In genomic region chr15:94421711-94422110, GRCh38 we compare ENCODE assay signal across 28 cellular contexts.
DNase-seq lines count a peak whose midpoint lies in the region; ATAC-seq and TF ChIP-seq lines count a peak whose summit lies in the region.
"Had no signal": no experiment of that assay in that cellular context is flagged by ENCODE, and none has a peak within 500 bp of the region (broad histone marks: within the 10 kb centered on the region; RNA-seq: fewer than 3 reads in every experiment).

No MANE protein-coding gene starts in this region.

- H3K27me3 Mint-ChIP-seq in activated T-helper 1 cell treated with anti-CD3 and anti-CD28 coated beads, Interleukin-12 subunit alpha, Interleukin-12 subunit beta, Interleukin-2, Interleukin-4 antibody, amounts not matched to agents 30 ng/mL and 10 ng/mL and 1 ng/mL, durations not matched to agents 14 hours and 24 hours and 36 hours (ENCODE audit: insufficient read depth): no peaks in the 10 kb centered on the region
- H3K27me3 Mint-ChIP-seq in GM23338 (ENCODE audit: insufficient read depth, low read depth, poor library complexity): peaks cover 2% of the 10 kb centered on the region
- H3K27me3 Mint-ChIP-seq: CD4-positive, CD25-positive, alpha-beta regulatory T cell; IgD-negative memory B cell had no signal

- H3K4me3 ChIP-seq in AG10803 (ENCODE audit: low read length): no peak overlapping the region
- no peak overlapping the region for H3K4me3 ChIP-seq in mesendoderm (ENCODE audit: low read length)
- H3K4me3 ChIP-seq in GM23338: no peak overlapping the region
- H3K4me3 ChIP-seq: SK-N-MC had no signal

- no peak overlapping the region for H4K8ac ChIP-seq in mesendoderm (ENCODE audit: low read depth, low read length)

- H3K36me3 ChIP-seq in mesendoderm (ENCODE audit: control insufficient read depth, insufficient read depth, low read length) (no peaks in the 10 kb centered on the region), GM23338 (ENCODE audit: insufficient read depth) (no peaks in the 10 kb centered on the region; the same call in 1 of the 2 replicates)

- H3K79me1 ChIP-seq in mesendoderm (ENCODE audit: low read length): no peaks in the 10 kb centered on the region

- TF ChIP-seq CTCF in AG10803 (conservative IDR thresholded peaks at IDR 0.05; ENCODE audit: low read length) (no peak), GM23338 (conservative IDR thresholded peaks at IDR 0.05; ENCODE audit: low read depth in 2 of 2) (no peak)

- H3F3A ChIP-seq in GM23338 (replicated peaks; ENCODE audit: low read depth): no peaks in the 10 kb centered on the region

- H3K4me2 ChIP-seq in mesendoderm (ENCODE audit: low read length) (no peak overlapping the region), GM23338 (no peak overlapping the region)
- H3K4me2 ChIP-seq: KMS-11 had no signal

- peak overlapping the region; percentile 4 for H3K27ac Mint-ChIP-seq in activated T-helper 1 cell treated with anti-CD3 and anti-CD28 coated beads, Interleukin-12 subunit alpha, Interleukin-12 subunit beta, Interleukin-2, Interleukin-4 antibody, amounts not matched to agents 30 ng/mL and 10 ng/mL and 1 ng/mL, durations not matched to agents 14 hours and 24 hours and 36 hours
- H3K27ac Mint-ChIP-seq in GM23338: no peak overlapping the region
- H3K27ac Mint-ChIP-seq: CD4-positive, CD25-positive, alpha-beta regulatory T cell; IgD-negative memory B cell had no signal

- no peak overlapping the region for H2AK5ac ChIP-seq in mesendoderm (ENCODE audit: low read length)

- H3K4ac ChIP-seq in mesendoderm (ENCODE audit: low read depth, low read length): no peak overlapping the region

- H3K36me3 Mint-ChIP-seq in activated T-helper 1 cell treated with anti-CD3 and anti-CD28 coated beads, Interleukin-12 subunit alpha, Interleukin-12 subunit beta, Interleukin-2, Interleukin-4 antibody, amounts not matched to agents 30 ng/mL and 10 ng/mL and 1 ng/mL, durations not matched to agents 14 hours and 24 hours and 36 hours (ENCODE audit: low read depth): peaks cover 37% of the 10 kb centered on the region
- H3K36me3 Mint-ChIP-seq in GM23338 (ENCODE audit: low read depth): no peaks in the 10 kb centered on the region
- H3K36me3 Mint-ChIP-seq: CD4-positive, CD25-positive, alpha-beta regulatory T cell had no signal

- H3K27me3 ChIP-seq in mesendoderm (ENCODE audit: insufficient read depth, low read length, poor library complexity) (no peaks in the 10 kb centered on the region), GM23338 (ENCODE audit: insufficient read depth) (no peaks in the 10 kb centered on the region)

- intact Hi-C loops in activated T-helper 1 cell treated with anti-CD3 and anti-CD28 coated beads, Interleukin-12 subunit alpha, Interleukin-12 subunit beta, Interleukin-2, Interleukin-4 antibody, amounts not matched to agents 30 ng/mL and 10 ng/mL and 1 ng/mL, durations not matched to agents 14 hours and 24 hours and 36 hours (cut with micrococcal nuclease): no loop called here

- no CpG with 5 or more reads among the region's 1 CpG for WGBS in mesendoderm (ENCODE audit: extremely low coverage, insufficient coverage, low lambda C conversion rate)

- peaks cover 4% of the 10 kb centered on the region for H3K9me3 Mint-ChIP-seq in activated T-helper 1 cell treated with anti-CD3 and anti-CD28 coated beads, Interleukin-12 subunit alpha, Interleukin-12 subunit beta, Interleukin-2, Interleukin-4 antibody, amounts not matched to agents 30 ng/mL and 10 ng/mL and 1 ng/mL, durations not matched to agents 14 hours and 24 hours and 36 hours
- no peaks in the 10 kb centered on the region; the same call in 2 of the 3 replicates for H3K9me3 Mint-ChIP-seq in GM23338
- H3K9me3 Mint-ChIP-seq: IgD-negative memory B cell had no signal

- ATAC-seq in GM23338: no peak
- ATAC-seq in GM19351 (IDR thresholded peaks at IDR 0.05; ENCODE audit: unreplicated experiment): no peak
- ATAC-seq: HCT116 had no signal

- DNase-seq in AG10803 (ENCODE audit: low read depth) (peak; percentile 2), fibroblast of peridontal ligament (ENCODE audit: extremely low read depth) (peak; percentile 20), mesendoderm (peak; percentile 54), SHP77 treated with DMSO at 0.1 percent for 48 hours (lab: John Stamatoyannopoulos, UW) (no peak), GM23338 (ENCODE audit: low spot score) (no peak), GM03348 (ENCODE audit: low spot score) (no peak)
- DNase-seq in activated T-helper 1 cell treated with anti-CD3 and anti-CD28 coated beads, Interleukin-12 subunit alpha, Interleukin-12 subunit beta, Interleukin-2, Interleukin-4 antibody, amounts not matched to agents 30 ng/mL and 10 ng/mL and 1 ng/mL, durations not matched to agents 14 hours and 24 hours and 36 hours (ENCODE audit: low spot score): no peak
- DNase-seq: 8988T; ACHN; CD4-positive, CD25-positive, alpha-beta regulatory T cell; DMS153; DND-41; GOT3; NCI-H1048; NCI-H1417; NCI-H1694; NCI-H2081; NCI-H2227 treated with DMSO at 0.1 percent for 48 hours; NCI-H510A; NCI-H69; SHP77 had no signal

- no peaks in the 10 kb centered on the region for H4K20me1 ChIP-seq in GM23338 (replicated peaks; ENCODE audit: insufficient read depth)

- no peak overlapping the region for H3K56ac ChIP-seq in mesendoderm (ENCODE audit: low read length)

- no peak overlapping the region for H2BK120ac ChIP-seq in mesendoderm (ENCODE audit: low read depth, low read length)

- no peak overlapping the region for H2BK5ac ChIP-seq in mesendoderm (ENCODE audit: low read length)

- no peaks in the 10 kb centered on the region for H3K4me1 ChIP-seq in mesendoderm (ENCODE audit: control insufficient read depth, low read depth, low read length)
- no peaks in the 10 kb centered on the region for H3K4me1 ChIP-seq in GM23338 (ENCODE audit: insufficient read depth)

- H2BK15ac ChIP-seq in mesendoderm (replicated peaks; ENCODE audit: low read depth): no peak overlapping the region

- no peaks in the 10 kb centered on the region for H3K79me2 ChIP-seq in mesendoderm (ENCODE audit: control insufficient read depth, insufficient read depth, low read length)
- no peaks in the 10 kb centered on the region for H3K79me2 ChIP-seq in GM23338 (replicated peaks; ENCODE audit: insufficient read depth)

- H3K9me2 ChIP-seq in GM23338 (ENCODE audit: insufficient read depth): peaks cover 4% of the 10 kb centered on the region

- no peak overlapping the region for H4K5ac ChIP-seq in mesendoderm (ENCODE audit: low read length)

- H3K27ac ChIP-seq in mesendoderm (ENCODE audit: low read depth, low read length) (no peak overlapping the region), GM23338 (ENCODE audit: low read depth) (no peak overlapping the region)
- H3K27ac ChIP-seq: HL-60, KMS-11, RWPE1, SK-N-MC had no signal

- no peak overlapping the region for H3K4me3 Mint-ChIP-seq in activated T-helper 1 cell treated with anti-CD3 and anti-CD28 coated beads, Interleukin-12 subunit alpha, Interleukin-12 subunit beta, Interleukin-2, Interleukin-4 antibody, amounts not matched to agents 30 ng/mL and 10 ng/mL and 1 ng/mL, durations not matched to agents 14 hours and 24 hours and 36 hours
- no peak overlapping the region for H3K4me3 Mint-ChIP-seq in GM23338
- H3K4me3 Mint-ChIP-seq: CD4-positive, CD25-positive, alpha-beta regulatory T cell had no signal

- H3K23ac ChIP-seq in mesendoderm (ENCODE audit: low read length): no peak overlapping the region

- H3K18ac ChIP-seq in mesendoderm (ENCODE audit: low read length): no peak overlapping the region

- H2AFZ ChIP-seq in GM23338: no peak overlapping the region

- H3K9ac ChIP-seq in mesendoderm (ENCODE audit: low read length): no peak overlapping the region
- H3K9ac ChIP-seq: KMS-11 had no signal

- H3K4me1 Mint-ChIP-seq in activated T-helper 1 cell treated with anti-CD3 and anti-CD28 coated beads, Interleukin-12 subunit alpha, Interleukin-12 subunit beta, Interleukin-2, Interleukin-4 antibody, amounts not matched to agents 30 ng/mL and 10 ng/mL and 1 ng/mL, durations not matched to agents 14 hours and 24 hours and 36 hours (ENCODE audit: low read depth): peaks cover 6% of the 10 kb centered on the region
- H3K4me1 Mint-ChIP-seq in GM23338: no peaks in the 10 kb centered on the region
- H3K4me1 Mint-ChIP-seq: CD4-positive, CD25-positive, alpha-beta regulatory T cell; IgD-negative memory B cell had no signal

TF ChIP-seq in GM23338, 12 proteins besides CTCF, POLR2A, EP300 and RAD21 (continues in another document):
- TF ChIP-seq EZH2phosphoT487 (IDR thresholded peaks at IDR 0.05; ENCODE audit: unreplicated experiment) (no peak), EZH2 (IDR thresholded peaks at IDR 0.05; ENCODE audit: low read depth, unreplicated experiment) (no peak), JUNB (IDR thresholded peaks at IDR 0.05; ENCODE audit: unreplicated experiment) (no peak), CREB1 (CRISPR knock-in tag; IDR thresholded peaks at IDR 0.05; ENCODE audit: low read depth) (no peak), POLR2AphosphoS5 (IDR thresholded peaks at IDR 0.05; ENCODE audit: low read depth) (no peak), ZNF331 (CRISPR knock-in tag; IDR thresholded peaks at IDR 0.05; ENCODE audit: low read depth) (no peak), ZNF114 (CRISPR knock-in tag; IDR thresholded peaks at IDR 0.05) (no peak)

Comparison
In these comparisons a context has a peak if more than half of its experiments do, and no peak if none do; other contexts are left out.
1. DNase-seq: peak in AG10803 (single experiment), fibroblast of peridontal ligament (single experiment) and mesendoderm (single experiment); none in activated T-helper 1 cell treated with anti-CD3 and anti-CD28 coated beads, Interleukin-12 subunit alpha, Interleukin-12 subunit beta, Interleukin-2, Interleukin-4 antibody, amounts not matched to agents 30 ng/mL and 10 ng/mL and 1 ng/mL, durations not matched to agents 14 hours and 24 hours and 36 hours (single experiment), SHP77 treated with DMSO at 0.1 percent for 48 hours (single experiment), GM23338 (single experiment) and GM03348 (single experiment).